13 cellular contexts compared by ENCODE assay signal in the genomic region with DNA sequence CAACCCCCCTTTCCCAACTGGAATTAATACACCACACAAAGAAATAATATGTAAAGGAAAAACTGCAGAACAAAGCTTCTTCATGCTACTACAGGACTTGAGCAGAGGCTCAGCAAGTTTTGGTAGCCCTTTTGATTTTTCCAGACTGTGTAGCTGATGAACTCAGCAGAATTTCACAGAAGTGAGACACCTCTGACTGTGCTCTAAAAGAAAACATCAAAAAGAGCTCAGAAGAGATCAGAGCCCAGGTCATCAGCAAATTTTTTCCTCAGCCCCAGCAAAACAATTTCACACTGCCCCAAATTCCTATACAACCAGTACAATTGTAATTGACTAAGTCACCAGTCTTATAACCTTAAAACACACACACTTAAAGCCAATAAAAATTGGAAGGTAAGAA. TPM values are rescaled to one million over a fixed set of nuclear protein-coding genes. Genes with fewer than 3 reads are reported as not detected.
DNase-seq lines count a peak whose midpoint lies in the region; ATAC-seq and TF ChIP-seq lines count a peak whose summit lies in the region.
"Had no signal": no experiment of that assay in that cellular context is flagged by ENCODE, and none has a peak within 500 bp of the region (broad histone marks: within the 10 kb centered on the region; RNA-seq: fewer than 3 reads in every experiment).

No MANE protein-coding gene starts in this region.

- H3K27me3 ChIP-seq in gastrocnemius medialis, result no peaks in the 10 kb centered on the region
- H3K27me3 ChIP-seq: pancreas had no signal

- no peaks in the 10 kb centered on the region for H3K9me3 Mint-ChIP-seq in activated T-cell treated with anti-CD3 and anti-CD28 coated beads, Interleukin-2, amount 50 U/mL, for 72 hours
- no peaks in the 10 kb centered on the region for H3K9me3 Mint-ChIP-seq in activated CD8-positive, alpha-beta T cell treated with anti-CD3 and anti-CD28 coated beads, Interleukin-2, amount 10 ng/mL, durations not matched to agents 7 days and 5 days (ENCODE audit: insufficient read depth)
- H3K9me3 Mint-ChIP-seq in immature natural killer cell, result no peaks in the 10 kb centered on the region
- no peaks in the 10 kb centered on the region for H3K9me3 Mint-ChIP-seq in stimulated activated naive B cell treated with anti-CD40 and anti-IgM and Interleukin-4, amounts not matched to agents 10 μg/mL and 1 μg/mL and 100 μg/mL, for 72 hours

- intact Hi-C loops in gastrocnemius medialis (cut with DNase I; ENCODE audit: low total_unique reads), result no loop called here

- CTCF ChIA-PET in activated CD8-positive, alpha-beta T cell treated with anti-CD3 and anti-CD28 coated beads, Interleukin-2, amount 10 ng/mL, durations not matched to agents 7 days and 5 days (lab: Charles Lee), result interaction anchor here (0.8 to 1.9 kb wide), 2 partner anchors 9 kb away, joined by 3 to 6 read pairs; no protein-coding TSS in a partner anchor

- peaks cover 17% of the 10 kb centered on the region for H3K4me1 Mint-ChIP-seq in activated T-cell treated with anti-CD3 and anti-CD28 coated beads, Interleukin-2, amount 50 U/mL, for 72 hours (ENCODE audit: low read depth)
- peaks cover 6% of the 10 kb centered on the region for H3K4me1 Mint-ChIP-seq in activated CD8-positive, alpha-beta T cell treated with anti-CD3 and anti-CD28 coated beads, Interleukin-2, amount 10 ng/mL, durations not matched to agents 7 days and 5 days (ENCODE audit: low read depth)
- peaks cover 0 to 6% of the 10 kb centered on the region in 2 donors for H3K4me1 Mint-ChIP-seq in immature natural killer cell
- peaks cover 11 to 15% of the 10 kb centered on the region in 2 donors for H3K4me1 Mint-ChIP-seq in stimulated activated naive B cell treated with anti-CD40 and anti-IgM and Interleukin-4, amounts not matched to agents 10 μg/mL and 1 μg/mL and 100 μg/mL, for 72 hours

- H3K4me3 Mint-ChIP-seq in activated T-cell treated with anti-CD3 and anti-CD28 coated beads, Interleukin-2, amount 50 U/mL, for 72 hours, result no peak overlapping the region
- no peak overlapping the region for H3K4me3 Mint-ChIP-seq in activated CD8-positive, alpha-beta T cell treated with anti-CD3 and anti-CD28 coated beads, Interleukin-2, amount 10 ng/mL, durations not matched to agents 7 days and 5 days
- no peak overlapping the region for H3K4me3 Mint-ChIP-seq in immature natural killer cell
- no peak overlapping the region for H3K4me3 Mint-ChIP-seq in stimulated activated naive B cell treated with anti-CD40 and anti-IgM and Interleukin-4, amounts not matched to agents 10 μg/mL and 1 μg/mL and 100 μg/mL, for 72 hours

- H3K9me3 ChIP-seq in gastrocnemius medialis, result no peaks in the 10 kb centered on the region
- H3K9me3 ChIP-seq: pancreas had no signal

- in situ Hi-C loops in gastrocnemius medialis (cut with MboI; ENCODE audit: low sequenced_read_pairs in 4 of 4), result no loop called here

- no peaks in the 10 kb centered on the region for H3K27me3 Mint-ChIP-seq in activated T-cell treated with anti-CD3 and anti-CD28 coated beads, Interleukin-2, amount 50 U/mL, for 72 hours (ENCODE audit: low read depth)
- H3K27me3 Mint-ChIP-seq in activated CD8-positive, alpha-beta T cell treated with anti-CD3 and anti-CD28 coated beads, Interleukin-2, amount 10 ng/mL, durations not matched to agents 7 days and 5 days (ENCODE audit: low read depth), result no peaks in the 10 kb centered on the region
- H3K27me3 Mint-ChIP-seq in immature natural killer cell (ENCODE audit: low read depth in 3 of 3), result peaks cover 0 to 2% (median 0%) of the 10 kb centered on the region in 3 donors
- no peaks in the 10 kb centered on the region for H3K27me3 Mint-ChIP-seq in stimulated activated naive B cell treated with anti-CD40 and anti-IgM and Interleukin-4, amounts not matched to agents 10 μg/mL and 1 μg/mL and 100 μg/mL, for 72 hours

- no peak overlapping the region for H3K4me3 ChIP-seq in gastrocnemius medialis
- H3K4me3 ChIP-seq: pancreas had no signal

- H3K36me3 ChIP-seq in gastrocnemius medialis, result peaks cover 0 to 95% of the 10 kb centered on the region in 2 donors

- peak overlapping the region; percentile 86 for H3K27ac Mint-ChIP-seq in activated T-cell treated with anti-CD3 and anti-CD28 coated beads, Interleukin-2, amount 50 U/mL, for 72 hours
- H3K27ac Mint-ChIP-seq in activated CD8-positive, alpha-beta T cell treated with anti-CD3 and anti-CD28 coated beads, Interleukin-2, amount 10 ng/mL, durations not matched to agents 7 days and 5 days, result peak overlapping the region; percentile 26
- H3K27ac Mint-ChIP-seq in immature natural killer cell, result peak overlapping the region; percentile 13 to 83 (median 52)
- H3K27ac Mint-ChIP-seq in stimulated activated naive B cell treated with anti-CD40 and anti-IgM and Interleukin-4, amounts not matched to agents 10 μg/mL and 1 μg/mL and 100 μg/mL, for 72 hours, result peak overlapping the region; percentile 16

- H3K36me3 Mint-ChIP-seq in activated T-cell treated with anti-CD3 and anti-CD28 coated beads, Interleukin-2, amount 50 U/mL, for 72 hours (ENCODE audit: insufficient read depth in 2 of 2), result peaks cover 6 to 30% of the 10 kb centered on the region in 2 donors
- peaks cover 76% of the 10 kb centered on the region for H3K36me3 Mint-ChIP-seq in activated CD8-positive, alpha-beta T cell treated with anti-CD3 and anti-CD28 coated beads, Interleukin-2, amount 10 ng/mL, durations not matched to agents 7 days and 5 days (ENCODE audit: low read depth)
- peaks cover 13 to 43% (median 27%) of the 10 kb centered on the region in 3 donors for H3K36me3 Mint-ChIP-seq in immature natural killer cell
- H3K36me3 Mint-ChIP-seq in stimulated activated naive B cell treated with anti-CD40 and anti-IgM and Interleukin-4, amounts not matched to agents 10 μg/mL and 1 μg/mL and 100 μg/mL, for 72 hours, result peaks cover 55 to 67% of the 10 kb centered on the region in 2 donors

- no peak overlapping the region for H3K27ac ChIP-seq in gastrocnemius medialis
- H3K27ac ChIP-seq: pancreas had no signal

- TF ChIP-seq POLR2A in gastrocnemius medialis (IDR thresholded peaks at IDR 0.05), result no peak

- no peak for TF ChIP-seq CTCF in gastrocnemius medialis (IDR thresholded peaks at IDR 0.05 in 4 of 5, conservative IDR thresholded peaks at IDR 0.05 in 1 of 5)

- no peak for ATAC-seq in activated T-cell treated with anti-CD3 and anti-CD28 coated beads, Interleukin-2, amount 50 U/mL, for 72 hours (replicated peaks in 1 of 2)
- no peak for ATAC-seq in activated CD8-positive, alpha-beta T cell treated with anti-CD3 and anti-CD28 coated beads, Interleukin-2, amount 10 ng/mL, durations not matched to agents 7 days and 5 days
- no peak for ATAC-seq in stimulated activated naive B cell treated with anti-CD40 and anti-IgM and Interleukin-4, amounts not matched to agents 10 μg/mL and 1 μg/mL and 100 μg/mL, for 72 hours (replicated peaks)
- ATAC-seq in HG02588 (IDR thresholded peaks at IDR 0.05; ENCODE audit: unreplicated experiment) (no peak), gastrocnemius medialis (no peak)
- ATAC-seq: pancreas had no signal

- no peak for DNase-seq in activated T-cell treated with anti-CD3 and anti-CD28 coated beads, Interleukin-2, amount 50 U/mL, for 72 hours
- DNase-seq in activated T-cell treated with anti-CD3 and anti-CD28 coated beads, Interleukin-2, amount 50 U/mL, for 1 hour, result no peak
- no peak for DNase-seq in activated CD8-positive, alpha-beta T cell treated with anti-CD3 and anti-CD28 coated beads, Interleukin-2, amount 10 ng/mL, durations not matched to agents 7 days and 5 days
- DNase-seq in immature natural killer cell, result no peak
- DNase-seq in stimulated activated naive B cell treated with anti-CD40 and anti-IgM and Interleukin-4, amounts not matched to agents 10 μg/mL and 1 μg/mL and 100 μg/mL, for 72 hours, result no peak
- no peak for DNase-seq in NCI-H2171 (lab: John Stamatoyannopoulos, UW)
- no peak for DNase-seq in gastrocnemius medialis
- DNase-seq: activated CD8-positive, alpha-beta memory T cell treated with anti-CD3 and anti-CD28 coated beads for 24 hours; caudate nucleus; kidney; NCI-H1417 treated with DMSO at 0.1 percent for 48 hours; pancreas had no signal

- H3K4me1 ChIP-seq in gastrocnemius medialis, result no peaks in the 10 kb centered on the region

- POLR2A ChIA-PET in activated CD8-positive, alpha-beta T cell treated with anti-CD3 and anti-CD28 coated beads, Interleukin-2, amount 10 ng/mL, durations not matched to agents 7 days and 5 days (lab: Charles Lee), result no interaction called here

RNA-seq across cellular contexts. Expression of a gene that starts 38.0 kb away (rescaled TPM):
- 10 to 100 TPM; 33.6 to 37.5 TPM for total RNA-seq in activated T-cell treated with anti-CD3 and anti-CD28 coated beads, Interleukin-2, amount 50 U/mL, for 72 hours
- 10 to 100 TPM; 31.5 to 38.1 TPM for total RNA-seq in activated CD8-positive, alpha-beta T cell treated with anti-CD3 and anti-CD28 coated beads, Interleukin-2, amount 10 ng/mL, durations not matched to agents 7 days and 5 days
- polyA plus RNA-seq in immature natural killer cell, result 10 to 100 TPM; 37.1 to 64.6 (median 38.1) TPM
- total RNA-seq in gastrocnemius medialis, result 10 to 100 TPM; 31.0 to 56.4 (median 41.8) TPM

RNA-seq across cellular contexts. Expression of a gene that starts 38.1 kb away (rescaled TPM):
- 10 to 100 TPM; 14.2 to 14.6 TPM for total RNA-seq in activated T-cell treated with anti-CD3 and anti-CD28 coated beads, Interleukin-2, amount 50 U/mL, for 72 hours
- total RNA-seq in activated CD8-positive, alpha-beta T cell treated with anti-CD3 and anti-CD28 coated beads, Interleukin-2, amount 10 ng/mL, durations not matched to agents 7 days and 5 days, result 10 to 100 TPM; 19.3 to 20.0 TPM
- polyA plus RNA-seq in immature natural killer cell, result 10 to 100 TPM; 47.0 to 67.8 (median 67.6) TPM
- 10 to 100 TPM; 13.2 to 19.5 (median 19.1) TPM for total RNA-seq in gastrocnemius medialis

Comparison
In these comparisons a context has a peak if more than half of its experiments do, and no peak if none do; other contexts are left out.
1. H3K27ac Mint-ChIP-seq: peak in every context shown above with its lines; median percentile 86 in activated T-cell treated with anti-CD3 and anti-CD28 coated beads, Interleukin-2, amount 50 U/mL, for 72 hours; 52 in immature natural killer cell; 26 in activated CD8-positive, alpha-beta T cell treated with anti-CD3 and anti-CD28 coated beads, Interleukin-2, amount 10 ng/mL, durations not matched to agents 7 days and 5 days; 16 in stimulated activated naive B cell treated with anti-CD40 and anti-IgM and Interleukin-4, amounts not matched to agents 10 μg/mL and 1 μg/mL and 100 μg/mL, for 72 hours.